Comparison of ENCODE assay signal across 28 cellular contexts in genomic region chr9:106616026-106616425, GRCh38.
"Had no signal": no experiment of that assay in that cellular context is flagged by ENCODE, and none has a peak within 500 bp of the region (broad histone marks: within the 10 kb centered on the region; RNA-seq: fewer than 3 reads in every experiment).

No MANE protein-coding gene starts in this region.

- H3K4me3 Mint-ChIP-seq: central memory CD8-positive, alpha-beta T cell; dendritic cell treated with granulocyte-macrophage colony-stimulating factor and Interleukin-4, amounts not matched to agents 40 ng/mL and 50 ng/mL, for 4 days; mesothelial cell of epicardium; naive B cell; nephron progenitor cell; stimulated activated naive B cell treated with anti-CD40 and anti-IgM and Interleukin-4, amounts not matched to agents 10 μg/mL and 1 μg/mL and 100 μg/mL, for 72 hours had no signal

- H3K27me3 Mint-ChIP-seq: central memory CD8-positive, alpha-beta T cell; dendritic cell treated with granulocyte-macrophage colony-stimulating factor and Interleukin-4, amounts not matched to agents 40 ng/mL and 50 ng/mL, for 4 days; naive B cell; stimulated activated naive B cell treated with anti-CD40 and anti-IgM and Interleukin-4, amounts not matched to agents 10 μg/mL and 1 μg/mL and 100 μg/mL, for 72 hours had no signal

- H3K27me3 ChIP-seq: breast epithelium, esophagus squamous epithelium, ovary, right atrium auricular region, stomach, suprapubic skin, tibial artery, upper lobe of right lung had no signal

- H3K9me3 Mint-ChIP-seq: dendritic cell treated with granulocyte-macrophage colony-stimulating factor and Interleukin-4, amounts not matched to agents 40 ng/mL and 50 ng/mL, for 4 days; mesothelial cell of epicardium; nephron progenitor cell had no signal

- H3K27ac ChIP-seq: breast epithelium, esophagus squamous epithelium, left ventricle myocardium inferior, ovary, prostate gland, right atrium auricular region, stomach, suprapubic skin, tibial artery, upper lobe of right lung, VCaP had no signal

- H3K27ac Mint-ChIP-seq: dendritic cell treated with granulocyte-macrophage colony-stimulating factor and Interleukin-4, amounts not matched to agents 40 ng/mL and 50 ng/mL, for 4 days; mesothelial cell of epicardium; naive B cell; stimulated activated naive B cell treated with anti-CD40 and anti-IgM and Interleukin-4, amounts not matched to agents 10 μg/mL and 1 μg/mL and 100 μg/mL, for 72 hours had no signal

- ATAC-seq: stimulated activated naive B cell treated with anti-CD40 and anti-IgM and Interleukin-4, amounts not matched to agents 10 μg/mL and 1 μg/mL and 100 μg/mL, for 72 hours; upper lobe of right lung had no signal

- H3K4me3 ChIP-seq: breast epithelium, esophagus squamous epithelium, left ventricle myocardium inferior, ovary, prostate gland, right atrium auricular region, stomach, suprapubic skin, tibial artery, upper lobe of right lung had no signal

- H3K9me3 ChIP-seq: breast epithelium, esophagus squamous epithelium, left ventricle myocardium inferior, ovary, prostate gland, right atrium auricular region, stomach, suprapubic skin, tibial artery, upper lobe of right lung had no signal

- H3K36me3 Mint-ChIP-seq: mesothelial cell of epicardium; naive B cell; stimulated activated naive B cell treated with anti-CD40 and anti-IgM and Interleukin-4, amounts not matched to agents 10 μg/mL and 1 μg/mL and 100 μg/mL, for 72 hours had no signal

- H3K4me1 ChIP-seq: breast epithelium, esophagus squamous epithelium, prostate gland, tibial artery, upper lobe of right lung had no signal

- H3K4me1 Mint-ChIP-seq: central memory CD8-positive, alpha-beta T cell; naive B cell; stimulated activated naive B cell treated with anti-CD40 and anti-IgM and Interleukin-4, amounts not matched to agents 10 μg/mL and 1 μg/mL and 100 μg/mL, for 72 hours had no signal

- DNase-seq: activated CD4-positive, alpha-beta T cell treated with anti-CD3 and anti-CD28 coated beads for 4 hours; activated CD4-positive, alpha-beta T cell treated with anti-CD3 and anti-CD28 coated beads, Interleukin-2, amount 50 U/mL, for 48 hours; activated CD8-positive, alpha-beta memory T cell treated with anti-CD3 and anti-CD28 coated beads for 24 hours; activated gamma-delta T cell treated with Interleukin-2 at 50 U/mL for 16 hours; activated naive CD4-positive, alpha-beta T cell treated with anti-CD3 and anti-CD28 coated beads, Interleukin-2, amount 50 U/mL, for 16 hours; amniotic stem cell; esophagus squamous epithelium; foreskin melanocyte; islet precursor cell; left ventricle myocardium inferior; naive B cell; nephron progenitor cell; ovary; stimulated activated CD4-positive, alpha-beta T cell treated with anti-CD3 and anti-CD28 coated beads, Interleukin-15, amount 100 ng/mL, for 24 hours; stimulated activated CD4-positive, alpha-beta T cell treated with anti-CD3 and anti-CD28 coated beads, Interleukin-2, amount 100 ng/mL, for 24 hours; stimulated activated naive B cell treated with anti-CD40 and anti-IgM and Interleukin-4, amounts not matched to agents 10 μg/mL and 1 μg/mL and 100 μg/mL, for 72 hours; stomach; T-helper 9 cell; tibial artery; upper lobe of right lung had no signal

- H3K36me3 ChIP-seq: breast epithelium, esophagus squamous epithelium, left ventricle myocardium inferior, ovary, prostate gland, right atrium auricular region, stomach, suprapubic skin, tibial artery, upper lobe of right lung had no signal
